10 cellular contexts compared by ENCODE assay signal in genomic region chr3:196440041-196440537, GRCh38. TPM values are rescaled to one million over a fixed set of nuclear protein-coding genes. Genes with fewer than 3 reads are reported as not detected.
A peak's percentile ranks its signal among the peaks of the same experiment; 100 is the strongest.
DNase-seq lines count a peak whose midpoint lies in the region; ATAC-seq and TF ChIP-seq lines count a peak whose summit lies in the region.
"Had no signal": no experiment of that assay in that cellular context is flagged by ENCODE, and none has a peak within 500 bp of the region (broad histone marks: within the 10 kb centered on the region; RNA-seq: fewer than 3 reads in every experiment).

No MANE protein-coding gene starts in this region.

- H3K4me3 ChIP-seq in BLaER1 (no peak overlapping the region), right atrium auricular region (no peak overlapping the region)

- POLR2A ChIA-PET in naive thymus-derived CD8-positive, alpha-beta T cell (lab: Charles Lee) = no interaction called here

- no peak overlapping the region for H3K4me3 Mint-ChIP-seq in naive thymus-derived CD8-positive, alpha-beta T cell
- H3K4me3 Mint-ChIP-seq in activated naive CD8-positive, alpha-beta T cell treated with anti-CD3 and anti-CD28 coated beads for 36 hours = no peak overlapping the region
- H3K4me3 Mint-ChIP-seq: CD4-positive, CD25-positive, alpha-beta regulatory T cell had no signal

- no peaks in the 10 kb centered on the region for H4K20me1 ChIP-seq in BLaER1

- no peaks in the 10 kb centered on the region for H3K9me3 ChIP-seq in BLaER1
- H3K9me3 ChIP-seq in right atrium auricular region = no peaks in the 10 kb centered on the region

- H3K36me3 Mint-ChIP-seq in naive thymus-derived CD8-positive, alpha-beta T cell = no peaks in the 10 kb centered on the region
- H3K36me3 Mint-ChIP-seq in activated naive CD8-positive, alpha-beta T cell treated with anti-CD3 and anti-CD28 coated beads for 36 hours = no peaks in the 10 kb centered on the region
- H3K36me3 Mint-ChIP-seq: CD4-positive, CD25-positive, alpha-beta regulatory T cell had no signal

- ATAC-seq in GM21447 (IDR thresholded peaks at IDR 0.05; ENCODE audit: unreplicated experiment) (peak; percentile 54), HG02623 (IDR thresholded peaks at IDR 0.05; ENCODE audit: unreplicated experiment) (no peak), HG02763 (IDR thresholded peaks at IDR 0.05; ENCODE audit: unreplicated experiment) (no peak)
- no peak for ATAC-seq in naive thymus-derived CD8-positive, alpha-beta T cell

- H3K4me1 ChIP-seq in BLaER1 (peaks cover 20% of the 10 kb centered on the region), right atrium auricular region (no peaks in the 10 kb centered on the region)

- H3K27ac Mint-ChIP-seq in naive thymus-derived CD8-positive, alpha-beta T cell = peak overlapping the region in 2 of 10 donors; percentile 19 to 61
- H3K27ac Mint-ChIP-seq in activated naive CD8-positive, alpha-beta T cell treated with anti-CD3 and anti-CD28 coated beads for 36 hours = no peak overlapping the region
- H3K27ac Mint-ChIP-seq: CD4-positive, CD25-positive, alpha-beta regulatory T cell had no signal

- peak overlapping the region; percentile 30; the same call in 1 of the 2 replicates for H3K4me2 ChIP-seq in BLaER1

- H3K9ac ChIP-seq in BLaER1 = 0 out of 2 replicates have a peak overlapping the region, but pooled peaks have one; percentile 8

- peaks cover 0 to 6% (median 0%) of the 10 kb centered on the region in 4 donors for H3K4me1 Mint-ChIP-seq in naive thymus-derived CD8-positive, alpha-beta T cell
- H3K4me1 Mint-ChIP-seq in activated naive CD8-positive, alpha-beta T cell treated with anti-CD3 and anti-CD28 coated beads for 36 hours = no peaks in the 10 kb centered on the region

- no peaks in the 10 kb centered on the region for H3K27me3 ChIP-seq in BLaER1
- H3K27me3 ChIP-seq in right atrium auricular region = no peaks in the 10 kb centered on the region

- H3K9me3 Mint-ChIP-seq in naive thymus-derived CD8-positive, alpha-beta T cell = no peaks in the 10 kb centered on the region
- H3K9me3 Mint-ChIP-seq in activated naive CD8-positive, alpha-beta T cell treated with anti-CD3 and anti-CD28 coated beads for 36 hours = no peaks in the 10 kb centered on the region
- H3K9me3 Mint-ChIP-seq: CD4-positive, CD25-positive, alpha-beta regulatory T cell had no signal

- H3K36me3 ChIP-seq in BLaER1 = no peaks in the 10 kb centered on the region
- H3K36me3 ChIP-seq in right atrium auricular region = no peaks in the 10 kb centered on the region

- no peaks in the 10 kb centered on the region for H3K27me3 Mint-ChIP-seq in naive thymus-derived CD8-positive, alpha-beta T cell
- H3K27me3 Mint-ChIP-seq in activated naive CD8-positive, alpha-beta T cell treated with anti-CD3 and anti-CD28 coated beads for 36 hours = no peaks in the 10 kb centered on the region
- H3K27me3 Mint-ChIP-seq: CD4-positive, CD25-positive, alpha-beta regulatory T cell had no signal

- H3K27ac ChIP-seq in BLaER1 (no peak overlapping the region), right atrium auricular region (no peak overlapping the region)

- peak; percentile 66 for DNase-seq in LHCN-M2 (ENCODE audit: low read depth)
- peak; percentile 62 for DNase-seq in right atrium auricular region (ENCODE audit: low spot score)
- no peak for DNase-seq in naive thymus-derived CD8-positive, alpha-beta T cell
- DNase-seq in activated naive CD8-positive, alpha-beta T cell treated with anti-CD3 and anti-CD28 coated beads for 36 hours = no peak
- DNase-seq: CD4-positive, CD25-positive, alpha-beta regulatory T cell; NCI-H510A had no signal

- TF ChIP-seq CTCF in right atrium auricular region (IDR thresholded peaks at IDR 0.05) = no peak

RNA-seq across cellular contexts. Expression of gene UBXN7, which starts 7.9 kb away (rescaled TPM):
- total RNA-seq in LHCN-M2 (2014; rRNA removed) = 12.1 and 16.4 TPM in 2 replicates
- 10.1 TPM for polyA plus RNA-seq in LHCN-M2 (2012)
- total RNA-seq in right atrium auricular region = 10 to 100 TPM; 10.5 to 13.3 TPM
- total RNA-seq in naive thymus-derived CD8-positive, alpha-beta T cell = 10 to 100 TPM; 77.0 to 88.4 TPM
- polyA plus RNA-seq in naive thymus-derived CD8-positive, alpha-beta T cell = 10 to 100 TPM; 27.3 to 29.6 (median 28.5) TPM
- total RNA-seq in activated naive CD8-positive, alpha-beta T cell treated with anti-CD3 and anti-CD28 coated beads for 36 hours = 10 to 100 TPM; 52.7 to 57.5 TPM

Comparison
In these comparisons a context has a peak if more than half of its experiments do, and no peak if none do; other contexts are left out.
1. DNase-seq: peak in LHCN-M2 (single experiment) and right atrium auricular region (single experiment); none in naive thymus-derived CD8-positive, alpha-beta T cell (0 of 10) and activated naive CD8-positive, alpha-beta T cell treated with anti-CD3 and anti-CD28 coated beads for 36 hours (single experiment).